ENCODE assay signal across 11 cellular contexts in genomic region chr4:2327579-2327978, GRCh38.
"Had no signal": no experiment of that assay in that cellular context is flagged by ENCODE, and none has a peak within 500 bp of the region (broad histone marks: within the 10 kb centered on the region; RNA-seq: fewer than 3 reads in every experiment).

No MANE protein-coding gene starts in this region.

- H3K36me3 ChIP-seq: HAP-1 had no signal

- DNase-seq: GM23248, GOT3, H7, H9, HCEC 1CT, HFFc6 had no signal

- ATAC-seq: GM23338, HCT116 had no signal

- H3K9me3 ChIP-seq: HAP-1 had no signal

- H2AFZ ChIP-seq: GM23248, GM23338 had no signal

- H3K4me2 ChIP-seq: GM23338 had no signal

- FAIRE-seq: H1, H54 had no signal

- H3K27ac ChIP-seq: GM23248 had no signal

- H3K9ac ChIP-seq: GM23248 had no signal

- H3K4me1 ChIP-seq: HAP-1 had no signal

- H3K4me3 ChIP-seq: GM23248, GM23338, HAP-1 had no signal
